ENCODE assay signal across 31 cellular contexts in genomic region chrX:139834879-139835278, GRCh38.
"Had no signal": no experiment of that assay in that cellular context is flagged by ENCODE, and none has a peak within 500 bp of the region (broad histone marks: within the 10 kb centered on the region; RNA-seq: fewer than 3 reads in every experiment).

No MANE protein-coding gene starts in this region.

- H3K9me3 ChIP-seq: gastroesophageal sphincter had no signal

- FAIRE-seq: colon, endometrium, endothelial cell of umbilical vein had no signal

- H3K9me3 Mint-ChIP-seq: activated B cell treated with CpG ODN at 0.5 μM for 24 hours; activated CD4-positive, alpha-beta memory T cell treated with anti-CD3 and anti-CD28 coated beads, Interleukin-2, amount 10 ng/mL, durations not matched to agents 7 days and 5 days; activated naive CD8-positive, alpha-beta T cell treated with anti-CD3 and anti-CD28 coated beads, Interleukin-2, amount 10 ng/mL, durations not matched to agents 7 days and 5 days had no signal

- H3K27me3 ChIP-seq: ascending aorta, gastroesophageal sphincter, heart right ventricle, hepatocyte had no signal

- DNase-seq: activated B cell treated with CpG ODN at 0.5 μM for 24 hours; activated CD4-positive, alpha-beta memory T cell treated with anti-CD3 and anti-CD28 coated beads, Interleukin-2, amount 10 ng/mL, durations not matched to agents 7 days and 5 days; activated CD4-positive, alpha-beta T cell treated with anti-CD3 and anti-CD28 coated beads, Interleukin-2, amount 10 ng/mL, durations not matched to agents 24 days and 14 days; activated CD4-positive, alpha-beta T cell treated with anti-CD3 and anti-CD28 coated beads, Interleukin-2, amount 50 U/mL, for 4 hours; activated CD8-positive, alpha-beta memory T cell treated with anti-CD3 and anti-CD28 coated beads, Interleukin-2, amount 50 U/mL, for 48 hours; activated gamma-delta T cell; activated naive CD4-positive, alpha-beta T cell; activated naive CD4-positive, alpha-beta T cell treated with anti-CD3 and anti-CD28 coated beads, Interleukin-2, amount 10 ng/mL, durations not matched to agents 7 days and 5 days; activated naive CD8-positive, alpha-beta T cell treated with anti-CD3 and anti-CD28 coated beads, Interleukin-2, amount 10 ng/mL, durations not matched to agents 7 days and 5 days; activated T-cell treated with anti-CD3 and anti-CD28 coated beads for 4 hours; activated T-cell treated with anti-CD3 and anti-CD28 coated beads, Interleukin-2, amount 50 U/mL, for 24 hours; activated T-cell treated with anti-CD3 and anti-CD28 coated beads, Interleukin-2, amount 50 U/mL, for 72 hours; caudate nucleus; effector CD8-positive, alpha-beta T cell; foreskin melanocyte; heart right ventricle; T-helper 1 cell; T-helper 17 cell; T1000; WERI-Rb-1 had no signal

- H3K4me3 Mint-ChIP-seq: activated B cell treated with CpG ODN at 0.5 μM for 24 hours; activated CD4-positive, alpha-beta memory T cell treated with anti-CD3 and anti-CD28 coated beads, Interleukin-2, amount 10 ng/mL, durations not matched to agents 7 days and 5 days; activated CD4-positive, alpha-beta T cell treated with anti-CD3 and anti-CD28 coated beads, Interleukin-2, amount 10 ng/mL, durations not matched to agents 24 days and 14 days; activated naive CD4-positive, alpha-beta T cell treated with anti-CD3 and anti-CD28 coated beads, Interleukin-2, amount 10 ng/mL, durations not matched to agents 7 days and 5 days; activated naive CD8-positive, alpha-beta T cell treated with anti-CD3 and anti-CD28 coated beads, Interleukin-2, amount 10 ng/mL, durations not matched to agents 7 days and 5 days; activated T-cell treated with anti-CD3 and anti-CD28 coated beads, Interleukin-2, amount 50 U/mL, for 24 hours; activated T-cell treated with anti-CD3 and anti-CD28 coated beads, Interleukin-2, amount 50 U/mL, for 72 hours; T-helper 17 cell; T-helper 2 cell treated with Interferon-gamma antibody and Interleukin-4, amounts not matched to agents 5 μg/mL and 100 μg/mL, for 36 hours had no signal

- H2AFZ ChIP-seq: hepatocyte had no signal

- H3K27me3 Mint-ChIP-seq: activated B cell treated with CpG ODN at 0.5 μM for 24 hours; activated CD4-positive, alpha-beta memory T cell treated with anti-CD3 and anti-CD28 coated beads, Interleukin-2, amount 10 ng/mL, durations not matched to agents 7 days and 5 days; activated CD4-positive, alpha-beta T cell treated with anti-CD3 and anti-CD28 coated beads, Interleukin-2, amount 10 ng/mL, durations not matched to agents 24 days and 14 days; activated naive CD4-positive, alpha-beta T cell treated with anti-CD3 and anti-CD28 coated beads, Interleukin-2, amount 10 ng/mL, durations not matched to agents 7 days and 5 days; activated naive CD8-positive, alpha-beta T cell treated with anti-CD3 and anti-CD28 coated beads, Interleukin-2, amount 10 ng/mL, durations not matched to agents 7 days and 5 days; T-helper 17 cell had no signal

- H3K36me3 ChIP-seq: ascending aorta, gastroesophageal sphincter, heart right ventricle, WERI-Rb-1 had no signal

- H3K27ac Mint-ChIP-seq: activated B cell treated with CpG ODN at 0.5 μM for 24 hours; activated CD4-positive, alpha-beta memory T cell treated with anti-CD3 and anti-CD28 coated beads, Interleukin-2, amount 10 ng/mL, durations not matched to agents 7 days and 5 days; activated CD4-positive, alpha-beta T cell treated with anti-CD3 and anti-CD28 coated beads, Interleukin-2, amount 10 ng/mL, durations not matched to agents 24 days and 14 days; activated naive CD4-positive, alpha-beta T cell treated with anti-CD3 and anti-CD28 coated beads, Interleukin-2, amount 10 ng/mL, durations not matched to agents 7 days and 5 days; activated naive CD4-positive, alpha-beta T cell treated with anti-CD3 and anti-CD28 coated beads, Interleukin-2, amount 50 U/mL, for 72 hours; activated naive CD8-positive, alpha-beta T cell treated with anti-CD3 and anti-CD28 coated beads, Interleukin-2, amount 10 ng/mL, durations not matched to agents 7 days and 5 days; activated T-cell treated with anti-CD3 and anti-CD28 coated beads, Interleukin-2, amount 50 U/mL, for 24 hours; activated T-cell treated with anti-CD3 and anti-CD28 coated beads, Interleukin-2, amount 50 U/mL, for 72 hours; T-helper 17 cell; T-helper 2 cell treated with Interferon-gamma antibody and Interleukin-4, amounts not matched to agents 5 μg/mL and 100 μg/mL, for 36 hours had no signal

- H3K4me2 ChIP-seq: hepatocyte had no signal

- H3K4me3 ChIP-seq: ascending aorta, gastroesophageal sphincter, heart right ventricle, hepatocyte had no signal

- H3K36me3 Mint-ChIP-seq: activated naive CD4-positive, alpha-beta T cell treated with anti-CD3 and anti-CD28 coated beads, Interleukin-2, amount 10 ng/mL, durations not matched to agents 7 days and 5 days had no signal

- ATAC-seq: activated CD4-positive, CD25-positive, alpha-beta regulatory T cell treated with anti-CD3 and anti-CD28 coated beads, Interleukin-2, amount 50 U/mL, for 24 hours; activated naive CD4-positive, alpha-beta T cell treated with anti-CD3 and anti-CD28 coated beads, Interleukin-2, amount 50 U/mL, for 72 hours; activated T-cell treated with anti-CD3 and anti-CD28 coated beads, Interleukin-2, amount 50 U/mL, for 72 hours; esophagus mucosa; gastroesophageal sphincter; heart right ventricle; T-helper 17 cell had no signal

- H3K27ac ChIP-seq: ascending aorta, epithelial cell of prostate, gastroesophageal sphincter, heart right ventricle, hepatocyte, WERI-Rb-1 had no signal
